Comparison of ENCODE assay signal across 12 cellular contexts in the genomic region with DNA sequence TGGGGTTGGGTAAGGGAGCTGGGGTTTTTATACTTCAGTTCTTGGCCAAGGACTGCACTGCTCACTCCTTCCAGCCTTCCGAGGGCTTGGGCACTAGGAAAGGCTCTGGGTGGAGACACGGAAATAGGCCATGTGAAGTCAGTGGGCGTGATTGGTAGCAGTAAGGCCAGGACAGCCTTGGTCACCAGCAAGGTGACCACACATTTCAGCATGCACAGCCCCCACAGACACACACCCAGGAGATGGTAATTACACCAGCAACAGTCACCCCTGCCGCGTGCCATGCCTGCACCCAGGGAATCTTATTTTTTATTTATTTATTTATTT.
DNase-seq lines count a peak whose midpoint lies in the region; ATAC-seq and TF ChIP-seq lines count a peak whose summit lies in the region.
"Had no signal": no experiment of that assay in that cellular context is flagged by ENCODE, and none has a peak within 500 bp of the region (broad histone marks: within the 10 kb centered on the region; RNA-seq: fewer than 3 reads in every experiment).

No MANE protein-coding gene starts in this region.

- intact Hi-C loops in CD4-positive, alpha-beta memory T cell (cut with micrococcal nuclease): no loop called here

- CTCF ChIA-PET in CD4-positive, alpha-beta memory T cell (lab: Charles Lee; ENCODE audit: partially characterized antibody): interaction anchor here (0.6 to 9.3 kb wide), 8 partner anchors 8 to 63 kb away, joined by 3 to 97 read pairs (median 4); no protein-coding TSS in a partner anchor

- H3K9ac ChIP-seq in NT2/D1 (ENCODE audit: insufficient read length, low read depth): peak overlapping the region; percentile 54

- peaks cover 97% of the 10 kb centered on the region for H3K4me1 ChIP-seq in CD4-positive, alpha-beta memory T cell (ENCODE audit: insufficient read depth, low read length)
- peaks cover 47% of the 10 kb centered on the region for H3K4me1 ChIP-seq in NT2/D1 (ENCODE audit: insufficient read depth, insufficient read length)
- peaks cover 13 to 24% of the 10 kb centered on the region in 2 donors for H3K4me1 ChIP-seq in esophagus (ENCODE audit: control insufficient read depth in 2 of 2, insufficient read depth in 2 of 2, low read length in 1 of 2)

- DNase-seq in CD4-positive, alpha-beta memory T cell: no peak
- DNase-seq in NT2/D1 (ENCODE audit: low read depth, low spot score) (no peak), progenitor cell of endocrine pancreas (ENCODE audit: low spot score, unreplicated experiment) (no peak)
- DNase-seq: effector memory CD8-positive, alpha-beta T cell; NCI-H2107; stimulated activated CD4-positive, alpha-beta T cell treated with anti-CD3 and anti-CD28 coated beads, Interleukin-15, amount 100 ng/mL, for 24 hours had no signal

- peak overlapping the region in 1 of 8 donors; percentile 15 for H3K4me3 Mint-ChIP-seq in CD4-positive, alpha-beta memory T cell
- H3K4me3 Mint-ChIP-seq in progenitor cell of endocrine pancreas (ENCODE audit: low read depth): no peak overlapping the region

- WGBS in esophagus, 2 donors: 81 to 82% methylated on average over 5 of the region's 5 CpGs

- H3K36me3 Mint-ChIP-seq in CD4-positive, alpha-beta memory T cell: peaks cover 7 to 23% of the 10 kb centered on the region in 2 donors
- H3K36me3 Mint-ChIP-seq in progenitor cell of endocrine pancreas (ENCODE audit: insufficient read depth): peaks cover 1% of the 10 kb centered on the region

- peaks cover 4% of the 10 kb centered on the region for H3K36me3 ChIP-seq in CD4-positive, alpha-beta memory T cell (ENCODE audit: insufficient read depth, low read length)
- H3K36me3 ChIP-seq in NT2/D1 (ENCODE audit: insufficient read depth, insufficient read length, low read length) (peaks cover 19% of the 10 kb centered on the region), esophagus (ENCODE audit: control insufficient read depth in 2 of 2, insufficient read depth in 2 of 2, low read length in 1 of 2) (no peaks in the 10 kb centered on the region)

- no peak for ATAC-seq in HG02610 (IDR thresholded peaks at IDR 0.05; ENCODE audit: unreplicated experiment)
- ATAC-seq in HG03460 (IDR thresholded peaks at IDR 0.05; ENCODE audit: unreplicated experiment): no peak
- ATAC-seq in GM21619 (IDR thresholded peaks at IDR 0.05; ENCODE audit: unreplicated experiment): no peak
- no peak for ATAC-seq in HG03280 (IDR thresholded peaks at IDR 0.05; ENCODE audit: unreplicated experiment)
- ATAC-seq: effector memory CD8-positive, alpha-beta T cell; HCT116 had no signal

- POLR2A ChIA-PET in CD4-positive, alpha-beta memory T cell (lab: Charles Lee; ENCODE audit: partially characterized antibody): interaction anchor here (0.7 to 97.0 kb wide), 6 partner anchors 19 to 565 kb away, joined by 3 to 6031 read pairs (median 51); partner anchors contain the start of gene TNRC6C

- H3K9me3 Mint-ChIP-seq in CD4-positive, alpha-beta memory T cell: peaks cover 0 to 5% (median 0%) of the 10 kb centered on the region in 8 donors
- no peaks in the 10 kb centered on the region for H3K9me3 Mint-ChIP-seq in progenitor cell of endocrine pancreas (ENCODE audit: low read depth)
- H3K9me3 Mint-ChIP-seq: effector memory CD8-positive, alpha-beta T cell had no signal

- H3K27me3 ChIP-seq in CD4-positive, alpha-beta memory T cell (ENCODE audit: insufficient read depth, low read length): no peaks in the 10 kb centered on the region
- H3K27me3 ChIP-seq in NT2/D1 (ENCODE audit: insufficient read depth, insufficient read length) (no peaks in the 10 kb centered on the region), esophagus (ENCODE audit: control insufficient read depth in 1 of 2, insufficient read depth in 2 of 2, low read length in 2 of 2) (no peaks in the 10 kb centered on the region)

- no peak overlapping the region for H3K4me3 ChIP-seq in CD4-positive, alpha-beta memory T cell (ENCODE audit: low read length in 2 of 2)
- H3K4me3 ChIP-seq in NT2/D1 (ENCODE audit: insufficient read length, low read depth) (no peak overlapping the region), esophagus (ENCODE audit: low read depth in 1 of 2, low read length in 2 of 2) (no peak overlapping the region)

- peak overlapping the region; percentile 50 for H3K27ac ChIP-seq in CD4-positive, alpha-beta memory T cell (ENCODE audit: low read depth, low read length)
- peak overlapping the region; percentile 66 to 88 for H3K27ac ChIP-seq in esophagus (ENCODE audit: low read depth in 2 of 2, low read length in 1 of 2)

- no peak for TF ChIP-seq CTCF in progenitor cell of endocrine pancreas (IDR thresholded peaks at IDR 0.05; ENCODE audit: unreplicated experiment)

- peaks cover 39 to 94% (median 80%) of the 10 kb centered on the region in 4 donors for H3K4me1 Mint-ChIP-seq in CD4-positive, alpha-beta memory T cell
- H3K4me1 Mint-ChIP-seq in progenitor cell of endocrine pancreas (ENCODE audit: low read depth): peaks cover 53% of the 10 kb centered on the region

- no peaks in the 10 kb centered on the region for H3K9me3 ChIP-seq in CD4-positive, alpha-beta memory T cell (ENCODE audit: control insufficient read depth in 1 of 2, low read length in 2 of 2)
- H3K9me3 ChIP-seq in NT2/D1 (ENCODE audit: insufficient read depth, low read length): no peaks in the 10 kb centered on the region
- H3K9me3 ChIP-seq in esophagus (ENCODE audit: control insufficient read depth in 2 of 2, insufficient read depth in 1 of 2, low read depth in 1 of 2, low read length in 1 of 2): no peaks in the 10 kb centered on the region

- H3K27me3 Mint-ChIP-seq in CD4-positive, alpha-beta memory T cell: no peaks in the 10 kb centered on the region
- no peaks in the 10 kb centered on the region for H3K27me3 Mint-ChIP-seq in progenitor cell of endocrine pancreas
- H3K27me3 Mint-ChIP-seq: effector memory CD8-positive, alpha-beta T cell had no signal

- peak overlapping the region in 4 of 7 donors; percentile 69 to 95 (median 84) for H3K27ac Mint-ChIP-seq in CD4-positive, alpha-beta memory T cell
- H3K27ac Mint-ChIP-seq in progenitor cell of endocrine pancreas: peak overlapping the region; percentile 88
